Comparison of ENCODE assay signal across 28 cellular contexts in genomic region chr22:47591016-47591415, GRCh38.
"Had no signal": no experiment of that assay in that cellular context is flagged by ENCODE, and none has a peak within 500 bp of the region (broad histone marks: within the 10 kb centered on the region; RNA-seq: fewer than 3 reads in every experiment).

No MANE protein-coding gene starts in this region.

- ATAC-seq: activated T-cell treated with anti-CD3 and anti-CD28 coated beads, Interleukin-2, amount 50 U/mL, for 72 hours; Panc1; Right ventricle myocardium inferior; T-cell had no signal

- H3K27ac Mint-ChIP-seq: activated CD4-positive, alpha-beta memory T cell treated with anti-CD3 and anti-CD28 coated beads for 36 hours; activated CD4-positive, alpha-beta T cell treated with anti-CD3 and anti-CD28 coated beads, Interleukin-2, amount 10 ng/mL, durations not matched to agents 7 days and 5 days; activated naive CD4-positive, alpha-beta T cell treated with anti-CD3 and anti-CD28 coated beads, Interleukin-2, amount 10 ng/mL, durations not matched to agents 7 days and 5 days; activated naive CD8-positive, alpha-beta T cell treated with anti-CD3 and anti-CD28 coated beads for 36 hours; activated T-cell treated with anti-CD3 and anti-CD28 coated beads, Interleukin-2, amount 50 U/mL, for 72 hours; activated T-helper 2 cell treated with anti-CD3 and anti-CD28 coated beads, Interferon-gamma antibody, Interleukin-2, Interleukin-4, amounts not matched to agents 10 μg/mL and 5 μg/mL and 100 μg/mL, durations not matched to agents 14 hours and 24 hours and 36 hours; T-cell had no signal

- H3K27me3 Mint-ChIP-seq: activated CD4-positive, alpha-beta memory T cell treated with anti-CD3 and anti-CD28 coated beads for 36 hours; activated CD4-positive, alpha-beta T cell treated with anti-CD3 and anti-CD28 coated beads, Interleukin-2, amount 10 ng/mL, durations not matched to agents 7 days and 5 days; activated naive CD4-positive, alpha-beta T cell treated with anti-CD3 and anti-CD28 coated beads, Interleukin-2, amount 10 ng/mL, durations not matched to agents 7 days and 5 days; activated naive CD8-positive, alpha-beta T cell treated with anti-CD3 and anti-CD28 coated beads for 36 hours had no signal

- H3K4me3 Mint-ChIP-seq: activated CD4-positive, alpha-beta memory T cell treated with anti-CD3 and anti-CD28 coated beads for 36 hours; activated CD4-positive, alpha-beta T cell treated with anti-CD3 and anti-CD28 coated beads, Interleukin-2, amount 10 ng/mL, durations not matched to agents 7 days and 5 days; activated naive CD4-positive, alpha-beta T cell treated with anti-CD3 and anti-CD28 coated beads, Interleukin-2, amount 10 ng/mL, durations not matched to agents 7 days and 5 days; activated naive CD8-positive, alpha-beta T cell treated with anti-CD3 and anti-CD28 coated beads for 36 hours; activated T-cell treated with anti-CD3 and anti-CD28 coated beads, Interleukin-2, amount 50 U/mL, for 72 hours; T-cell had no signal

- H3K4me1 Mint-ChIP-seq: activated CD4-positive, alpha-beta T cell treated with anti-CD3 and anti-CD28 coated beads, Interleukin-2, amount 10 ng/mL, durations not matched to agents 7 days and 5 days; activated naive CD4-positive, alpha-beta T cell treated with anti-CD3 and anti-CD28 coated beads, Interleukin-2, amount 10 ng/mL, durations not matched to agents 7 days and 5 days; activated naive CD8-positive, alpha-beta T cell treated with anti-CD3 and anti-CD28 coated beads for 36 hours; T-cell had no signal

- H3K4me3 ChIP-seq: cardiac muscle cell, SK-N-MC had no signal

- DNase-seq: activated CD4-positive, alpha-beta memory T cell treated with anti-CD3 and anti-CD28 coated beads for 36 hours; activated CD4-positive, alpha-beta T cell treated with anti-CD3 and anti-CD28 coated beads, Interleukin-2, amount 10 ng/mL, durations not matched to agents 7 days and 5 days; activated CD4-positive, CD25-positive, alpha-beta regulatory T cell; activated gamma-delta T cell treated with Interleukin-2 at 50 U/mL for 16 hours; activated naive CD4-positive, alpha-beta T cell treated with anti-CD3 and anti-CD28 coated beads, Interleukin-2, amount 10 ng/mL, durations not matched to agents 7 days and 5 days; activated naive CD8-positive, alpha-beta T cell treated with anti-CD3 and anti-CD28 coated beads for 36 hours; activated T-cell treated with anti-CD3 and anti-CD28 coated beads for 4 hours; activated T-cell treated with anti-CD3 and anti-CD28 coated beads, Interleukin-2, amount 50 U/mL, for 72 hours; brain microvascular endothelial cell; NCI-H1092; NCI-H1417; NCI-H1694; NCI-H2029; NCI-H510A treated with DMSO at 0.1 percent for 48 hours; NCI-H69; NK-92 treated with Interleukin-12 subunit alpha and Interleukin-12 subunit beta, amount 100 ng/mL, for 24 hours; OCI-M1; RPMI8226; T-cell; T-helper 2 cell; T1000 had no signal

- H3K27ac ChIP-seq: brain microvascular endothelial cell, cardiac muscle cell, KMS-11, SK-N-MC, VCaP had no signal

- H3K36me3 Mint-ChIP-seq: activated CD4-positive, alpha-beta memory T cell treated with anti-CD3 and anti-CD28 coated beads for 36 hours; activated naive CD4-positive, alpha-beta T cell treated with anti-CD3 and anti-CD28 coated beads, Interleukin-2, amount 10 ng/mL, durations not matched to agents 7 days and 5 days; activated naive CD8-positive, alpha-beta T cell treated with anti-CD3 and anti-CD28 coated beads for 36 hours; T-cell had no signal

- H3K36me3 ChIP-seq: brain microvascular endothelial cell, cardiac muscle cell had no signal

- H3K27me3 ChIP-seq: brain microvascular endothelial cell, cardiac muscle cell had no signal

- H3K9me3 Mint-ChIP-seq: activated CD4-positive, alpha-beta memory T cell treated with anti-CD3 and anti-CD28 coated beads for 36 hours; activated CD4-positive, alpha-beta T cell treated with anti-CD3 and anti-CD28 coated beads, Interleukin-2, amount 10 ng/mL, durations not matched to agents 7 days and 5 days; activated naive CD4-positive, alpha-beta T cell treated with anti-CD3 and anti-CD28 coated beads, Interleukin-2, amount 10 ng/mL, durations not matched to agents 7 days and 5 days; activated naive CD8-positive, alpha-beta T cell treated with anti-CD3 and anti-CD28 coated beads for 36 hours; activated T-helper 2 cell treated with anti-CD3 and anti-CD28 coated beads, Interferon-gamma antibody, Interleukin-2, Interleukin-4, amounts not matched to agents 10 μg/mL and 5 μg/mL and 100 μg/mL, durations not matched to agents 14 hours and 24 hours and 36 hours; T-cell had no signal
